ENCODE assay signal across 33 cellular contexts in the genomic region with DNA sequence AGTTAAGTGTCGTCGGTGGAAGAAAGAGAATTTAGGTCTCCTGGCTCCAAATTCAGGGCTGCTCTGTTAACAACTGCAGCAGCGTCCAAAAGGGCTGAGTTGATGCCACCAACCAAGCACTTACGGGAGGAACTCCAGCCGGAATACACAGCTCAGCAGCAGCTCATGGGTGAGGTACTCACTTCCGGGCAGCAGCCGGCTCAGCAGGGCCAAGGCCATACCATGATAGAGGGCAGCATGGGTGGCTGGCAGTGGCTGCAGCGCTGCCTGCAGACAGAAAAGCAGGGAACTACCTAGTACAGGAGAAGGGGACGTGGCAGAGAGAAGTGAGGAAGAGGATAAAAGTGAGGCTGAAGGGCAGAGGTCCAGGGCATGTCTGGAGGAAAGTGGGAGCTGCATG. TPM values are rescaled to one million over a fixed set of nuclear protein-coding genes. Genes with fewer than 3 reads are reported as not detected.
"Had no signal": no experiment of that assay in that cellular context is flagged by ENCODE, and none has a peak within 500 bp of the region (broad histone marks: within the 10 kb centered on the region; RNA-seq: fewer than 3 reads in every experiment).

No MANE protein-coding gene starts in this region.

- H3K9me3 Mint-ChIP-seq: activated naive CD4-positive, alpha-beta T cell treated with anti-CD3 and anti-CD28 coated beads, Interleukin-2, amount 10 ng/mL, durations not matched to agents 7 days and 5 days; activated naive CD8-positive, alpha-beta T cell treated with anti-CD3 and anti-CD28 coated beads, Interleukin-2, amount 10 ng/mL, durations not matched to agents 7 days and 5 days; effector memory CD8-positive, alpha-beta T cell; mesothelial cell of epicardium; naive B cell; nephron progenitor cell; T-helper 1 cell treated with Interleukin-12 subunit alpha and Interleukin-12 subunit beta and Interleukin-4 antibody, amounts not matched to agents 30 μg/mL and 1 μg/mL, for 36 hours had no signal

- H3K4me1 Mint-ChIP-seq: activated naive CD4-positive, alpha-beta T cell treated with anti-CD3 and anti-CD28 coated beads, Interleukin-2, amount 10 ng/mL, durations not matched to agents 7 days and 5 days; activated naive CD8-positive, alpha-beta T cell treated with anti-CD3 and anti-CD28 coated beads, Interleukin-2, amount 10 ng/mL, durations not matched to agents 7 days and 5 days; mesothelial cell of epicardium; nephron progenitor cell had no signal

- H3K36me3 ChIP-seq: ovary had no signal

- H3K27ac ChIP-seq: brain microvascular endothelial cell, gastroesophageal sphincter, hepatocyte, neutrophil, ovary, skin epidermis, suprapubic skin, tibial artery, WERI-Rb-1 had no signal

- H3K27me3 Mint-ChIP-seq: activated naive CD4-positive, alpha-beta T cell treated with anti-CD3 and anti-CD28 coated beads, Interleukin-2, amount 10 ng/mL, durations not matched to agents 7 days and 5 days; activated naive CD8-positive, alpha-beta T cell treated with anti-CD3 and anti-CD28 coated beads, Interleukin-2, amount 10 ng/mL, durations not matched to agents 7 days and 5 days; effector memory CD8-positive, alpha-beta T cell; naive B cell; progenitor cell of endocrine pancreas had no signal

- H3K27me3 ChIP-seq: brain microvascular endothelial cell, gastroesophageal sphincter, hepatocyte, neutrophil, ovary, suprapubic skin, tibial artery had no signal

- H3K4me3 ChIP-seq: gastroesophageal sphincter, hepatocyte, ovary, skin epidermis, suprapubic skin, tibial artery had no signal

- H3K4me2 ChIP-seq: hepatocyte had no signal

- H3K79me2 ChIP-seq: hepatocyte had no signal

- H3K4me1 ChIP-seq: gastroesophageal sphincter, suprapubic skin, tibial artery had no signal

- H3K4me3 Mint-ChIP-seq: activated naive CD4-positive, alpha-beta T cell treated with anti-CD3 and anti-CD28 coated beads, Interleukin-2, amount 10 ng/mL, durations not matched to agents 7 days and 5 days; activated naive CD8-positive, alpha-beta T cell treated with anti-CD3 and anti-CD28 coated beads, Interleukin-2, amount 10 ng/mL, durations not matched to agents 7 days and 5 days; effector memory CD8-positive, alpha-beta T cell; mesothelial cell of epicardium; naive B cell; nephron progenitor cell; T-helper 1 cell treated with Interleukin-12 subunit alpha and Interleukin-12 subunit beta and Interleukin-4 antibody, amounts not matched to agents 30 μg/mL and 1 μg/mL, for 36 hours had no signal

- DNase-seq: activated CD4-positive, alpha-beta T cell treated with anti-CD3 and anti-CD28 coated beads for 48 hours; activated CD4-positive, alpha-beta T cell treated with anti-CD3 and anti-CD28 coated beads, Interleukin-2, amount 50 U/mL, for 48 hours; activated CD8-positive, alpha-beta memory T cell treated with anti-CD3 and anti-CD28 coated beads for 24 hours; activated gamma-delta T cell; activated naive CD4-positive, alpha-beta T cell treated with anti-CD3 and anti-CD28 coated beads, Interleukin-2, amount 10 ng/mL, durations not matched to agents 7 days and 5 days; activated naive CD8-positive, alpha-beta T cell treated with anti-CD3 and anti-CD28 coated beads, Interleukin-2, amount 10 ng/mL, durations not matched to agents 7 days and 5 days; activated T-cell treated with anti-CD3 and anti-CD28 coated beads, Interleukin-2, amount 50 U/mL, for 1 hour; amniotic stem cell; brain microvascular endothelial cell; cortex of kidney; effector memory CD8-positive, alpha-beta T cell; left cardiac atrium; naive B cell; nephron progenitor cell; ovary; stimulated activated CD4-positive, alpha-beta T cell treated with anti-CD3 and anti-CD28 coated beads, Interleukin-1b, Interleukin-23, amount 100 ng/mL, for 48 hours; stimulated activated CD4-positive, alpha-beta T cell treated with anti-CD3 and anti-CD28 coated beads, Interleukin-4, amount 100 ng/mL, for 4 hours; stimulated activated CD8-positive, alpha-beta memory T cell treated with anti-CD3 and anti-CD28 coated beads, Interleukin-4, amount 100 ng/mL, for 48 hours; stimulated activated naive CD4-positive, alpha-beta T cell; T1000; tibial artery; WERI-Rb-1 had no signal

- H3K27ac Mint-ChIP-seq: activated naive CD4-positive, alpha-beta T cell treated with anti-CD3 and anti-CD28 coated beads, Interleukin-2, amount 10 ng/mL, durations not matched to agents 7 days and 5 days; activated naive CD8-positive, alpha-beta T cell treated with anti-CD3 and anti-CD28 coated beads, Interleukin-2, amount 10 ng/mL, durations not matched to agents 7 days and 5 days; mesothelial cell of epicardium; nephron progenitor cell; progenitor cell of endocrine pancreas; T-helper 1 cell treated with Interleukin-12 subunit alpha and Interleukin-12 subunit beta and Interleukin-4 antibody, amounts not matched to agents 30 μg/mL and 1 μg/mL, for 36 hours had no signal

- H3K9me3 ChIP-seq: gastroesophageal sphincter, neutrophil, ovary, suprapubic skin, tibial artery had no signal

- H2AFZ ChIP-seq: hepatocyte had no signal

- ATAC-seq: activated CD4-positive, CD25-positive, alpha-beta regulatory T cell treated with anti-CD3 and anti-CD28 coated beads, Interleukin-2, amount 50 U/mL, for 24 hours; effector memory CD8-positive, alpha-beta T cell; gastroesophageal sphincter; left cardiac atrium; sciatic nerve had no signal

RNA-seq across cellular contexts. Expression of gene LTK, which starts 8.0 kb away (rescaled TPM):
- polyA plus RNA-seq: keratinocyte had no signal
